ENCODE assay signal across 9 cellular contexts in the genomic region with DNA sequence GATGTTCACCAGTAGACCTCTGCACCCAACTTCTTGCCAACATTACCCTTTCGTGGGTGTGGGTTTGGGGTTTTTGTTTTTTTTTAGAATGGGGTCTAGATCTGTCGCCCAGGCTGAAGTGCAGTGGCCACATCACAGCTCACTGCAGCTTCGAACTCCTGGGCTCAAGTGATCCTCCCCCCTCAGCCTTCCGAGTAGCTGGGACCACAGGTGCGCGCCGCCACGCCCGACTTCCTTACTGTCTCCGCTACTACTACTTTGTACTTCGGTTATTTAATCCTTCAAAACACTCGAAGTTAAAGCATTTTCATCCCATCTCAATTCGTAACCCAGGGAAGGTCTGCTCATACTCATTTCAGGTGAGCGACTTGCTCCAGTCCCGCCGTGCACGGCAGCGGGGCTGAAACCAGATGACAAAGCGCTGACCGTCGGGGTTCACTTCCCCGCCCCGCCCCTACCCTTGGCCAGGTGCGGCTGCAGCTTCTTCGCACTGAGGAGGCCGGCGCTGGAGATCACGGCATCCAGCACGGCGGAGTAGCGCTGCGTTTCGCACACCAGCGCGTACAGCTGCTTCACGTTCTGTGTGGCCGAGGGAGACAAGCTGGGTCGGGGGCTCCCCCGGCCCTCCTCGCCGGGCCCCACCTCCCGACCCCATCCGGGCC. TPM values are rescaled to one million over a fixed set of nuclear protein-coding genes. Genes with fewer than 3 reads are reported as not detected.
A peak's percentile ranks its signal among the peaks of the same experiment; 100 is the strongest.
DNase-seq lines count a peak whose midpoint lies in the region; ATAC-seq, FAIRE-seq and TF ChIP-seq lines count a peak whose summit lies in the region.
"Not testable (repeated sequence)": the region's sequence is repeated elsewhere in the genome, so short reads cannot be mapped to it uniquely, and the experiment has no call there.
"Had no signal": no experiment of that assay in that cellular context is flagged by ENCODE, and none has a peak within 500 bp of the region (broad histone marks: within the 10 kb centered on the region; RNA-seq: fewer than 3 reads in every experiment).

No MANE protein-coding gene starts in this region.

- not testable (repeated sequence) for H3K27me3 ChIP-seq in Karpas-422 (ENCODE audit: low read length); astrocyte (ENCODE audit: insufficient read depth, low read length); heart left ventricle; neuron (ENCODE audit: insufficient read depth, low read length)

- H3K9me3 ChIP-seq in A549; Karpas-422 (ENCODE audit: low read length); astrocyte (ENCODE audit: insufficient read depth, low read depth, low read length); heart left ventricle; neuron (ENCODE audit: low read length): not testable (repeated sequence)

- not testable (repeated sequence) for H3K4me3 Mint-ChIP-seq in astrocyte (ENCODE audit: unreplicated experiment)

- not testable (repeated sequence) for H3K4me1 ChIP-seq in A549; Karpas-422 (ENCODE audit: low read length); astrocyte (ENCODE audit: insufficient read depth, low read length); heart left ventricle; neuron (ENCODE audit: insufficient read depth, low read length)

- not testable (repeated sequence) for H3K27me3 Mint-ChIP-seq in astrocyte (ENCODE audit: low read depth, unreplicated experiment)

- not testable (repeated sequence) for H2AFZ ChIP-seq in Karpas-422 (ENCODE audit: low read length); astrocyte (ENCODE audit: low read depth, low read length); neuron (ENCODE audit: low read depth, low read length)

- H3K9me3 Mint-ChIP-seq in astrocyte (ENCODE audit: unreplicated experiment), result not testable (repeated sequence)

- TF ChIP-seq CTCF in A549 (IDR thresholded peaks at IDR 0.05); astrocyte (IDR thresholded peaks at IDR 0.05; ENCODE audit: insufficient read depth, low read depth, low read length); heart left ventricle (IDR thresholded peaks at IDR 0.05): not testable (repeated sequence)

- not testable (repeated sequence) for H3K9me2 ChIP-seq in Karpas-422 (replicated peaks; ENCODE audit: insufficient read depth, low read length)

- not testable (repeated sequence) for TF ChIP-seq RAD21 in A549 (conservative IDR thresholded peaks at IDR 0.05 in 1 of 2, IDR thresholded peaks at IDR 0.05 in 1 of 2)

- WGBS in A549 (ENCODE audit: missing lambda C conversion rate), result 23% methylated on average over 2 of the region's 43 CpGs
- 5 to 9% methylated on average over 2 to 4 of the region's 43 CpGs; no CpG with 5 or more reads in 2 of the 4 donors for WGBS in heart left ventricle, 4 donors

- POLR2A ChIA-PET in A549 (lab: Yijun Ruan, JAX), result not testable (repeated sequence)

- not testable (repeated sequence) for TF ChIP-seq EP300 in A549 (IDR thresholded peaks at IDR 0.05)

- TF ChIP-seq POLR2A in A549 (IDR thresholded peaks at IDR 0.05; ENCODE audit: low read length); heart left ventricle (IDR thresholded peaks at IDR 0.05): not testable (repeated sequence)

- H3K27ac ChIP-seq in A549, result peak overlapping the region in 1 of 2 experiments; percentile 71; a peak in 1 of 6 replicates
- not testable (repeated sequence) for H3K27ac ChIP-seq in Karpas-422 (ENCODE audit: low read length); astrocyte (ENCODE audit: low read depth, low read length); heart left ventricle

- not testable (repeated sequence) for H3K36me3 ChIP-seq in Karpas-422 (ENCODE audit: insufficient read depth, low read length); astrocyte (ENCODE audit: insufficient read depth, low read length); heart left ventricle; neuron (ENCODE audit: insufficient read depth, low read length)

- not testable (repeated sequence) for H3K36me3 Mint-ChIP-seq in astrocyte (ENCODE audit: low read depth, unreplicated experiment)

- intact Hi-C loops in heart left ventricle (cut with DNase I), result not testable (repeated sequence)

- CTCF ChIA-PET in A549 (lab: Yijun Ruan, JAX), result not testable (repeated sequence)

- H4K20me1 ChIP-seq in Karpas-422 (ENCODE audit: insufficient read depth, low read depth, low read length); astrocyte (ENCODE audit: insufficient read depth, low read length): not testable (repeated sequence)

- H3K4me2 ChIP-seq in A549 (peak overlapping the region; percentile 55), astrocyte (ENCODE audit: low read length) (peak overlapping the region; percentile 55)
- H3K4me2 ChIP-seq in Karpas-422 (ENCODE audit: low read depth, low read length, poor library complexity, severe bottlenecking), result not testable (repeated sequence)

- H3K79me2 ChIP-seq in Karpas-422 (ENCODE audit: low read length); astrocyte (ENCODE audit: insufficient read depth, low read length): not testable (repeated sequence)

- not testable (repeated sequence) for H3K4me1 Mint-ChIP-seq in astrocyte (ENCODE audit: low read depth, unreplicated experiment)

- ATAC-seq in A549, result peak; percentile 57 to 71
- ATAC-seq in GM18858 (IDR thresholded peaks at IDR 0.05; ENCODE audit: unreplicated experiment), result peak; percentile 29
- peak; percentile 45 for ATAC-seq in GM21619 (IDR thresholded peaks at IDR 0.05; ENCODE audit: unreplicated experiment)
- peak; percentile 49 for ATAC-seq in HG03045 (IDR thresholded peaks at IDR 0.05; ENCODE audit: unreplicated experiment)
- ATAC-seq in heart left ventricle, result peak in 3 of 4 donors; percentile 22 to 43 (median 43)

- H3K27ac Mint-ChIP-seq in astrocyte (ENCODE audit: unreplicated experiment), result not testable (repeated sequence)

- not testable (repeated sequence) for H3K9ac ChIP-seq in Karpas-422 (ENCODE audit: low read length); astrocyte (ENCODE audit: low read length)

- not testable (repeated sequence) for DNase-seq in A549 (ENCODE audit: low read depth in 1 of 2, low spot score in 1 of 2); Karpas-422; astrocyte (ENCODE audit: low read depth); heart left ventricle

- H3K4me3 ChIP-seq in A549 (peak overlapping the region; percentile 39; the same call in 2 of the 3 replicates), Karpas-422 (ENCODE audit: low read length) (peak overlapping the region; percentile 51; the same call in 1 of the 2 replicates), heart left ventricle (peak overlapping the region in 9 of 12 donors; percentile 42 to 54 (median 50)), neuron (ENCODE audit: low read length) (peak overlapping the region; percentile 40)
- not testable (repeated sequence) for H3K4me3 ChIP-seq in astrocyte (ENCODE audit: insufficient read depth, low read depth, low read length)

- not testable (repeated sequence) for FAIRE-seq in A549 (lab: Jason Lieb, UNC); astrocyte (lab: Jason Lieb, UNC)

RNA-seq across cellular contexts. Expression of a gene that starts 15.2 kb away (rescaled TPM):
- 0.21 TPM in 1 of 2 replicates, not detected in the other for polyA plus RNA-seq in A549 (2011; rRNA removed)
- polyA plus RNA-seq in A549 (2012; cell fraction: cytosol; rRNA removed), result 0.09 TPM in 1 of 2 replicates, not detected in the other
- 1.4 and 2.1 TPM in 2 replicates for polyA plus RNA-seq in A549 (2012; cell fraction: nucleus; rRNA removed)
- 0.38 to 0.76 TPM (median 0.62 TPM) in 3 replicates for polyA plus RNA-seq in A549 (2017; fragmentation: RNase III; extraction: RNeasy Plus Mini Kit Qiagen cat#74134 plus additional on column Dnase treatment)
- not detected in 2 replicates for polyA minus RNA-seq in A549 (2011; rRNA and poly(A)+ RNA removed)
- total RNA-seq in Karpas-422 (2014; rRNA removed; shearing (Covaris generic); ENCODE audit: low replicate concordance), result not detected in 2 replicates
- total RNA-seq in astrocyte, result 0.79 and 0.91 TPM in 2 replicates
- total RNA-seq in heart left ventricle, result 1 to 10 TPM in 1 of 9 donors, under 1 TPM in 2, not detected in 6; 0.40 to 1.7 (median 0.64) TPM
- under 1 TPM; 0.06 to 0.46 TPM for polyA plus RNA-seq in heart left ventricle
- total RNA-seq: H4 had no signal

RNA-seq across cellular contexts. Expression of a gene that starts 29.1 kb away (rescaled TPM):
- polyA plus RNA-seq in A549 (2011; rRNA removed), result 5.9 and 9.1 TPM in 2 replicates
- 11.4 and 16.0 TPM in 2 replicates for polyA plus RNA-seq in A549 (2012; cell fraction: cytosol; rRNA removed)
- 30.5 and 37.4 TPM in 2 replicates for polyA plus RNA-seq in A549 (2012; cell fraction: nucleus; rRNA removed)
- 23.0 to 23.2 TPM (median 23.2 TPM) in 3 replicates for polyA plus RNA-seq in A549 (2017; fragmentation: RNase III; extraction: RNeasy Plus Mini Kit Qiagen cat#74134 plus additional on column Dnase treatment)
- polyA minus RNA-seq in A549 (2011; rRNA and poly(A)+ RNA removed), result 11.3 TPM in 2 replicates
- 18.2 and 23.0 TPM in 2 replicates for total RNA-seq in Karpas-422 (2014; rRNA removed; shearing (Covaris generic); ENCODE audit: low replicate concordance)
- 46.0 and 49.1 TPM in 2 replicates for total RNA-seq in astrocyte
- total RNA-seq in heart left ventricle, result 10 to 100 TPM; 10.9 to 23.2 (median 16.1) TPM
- 10 to 100 TPM in 1 of 2 donors, 1 to 10 TPM in 1; 8.3 to 16.8 TPM for polyA plus RNA-seq in heart left ventricle
